26 cellular contexts compared by ENCODE assay signal in the genomic region with DNA sequence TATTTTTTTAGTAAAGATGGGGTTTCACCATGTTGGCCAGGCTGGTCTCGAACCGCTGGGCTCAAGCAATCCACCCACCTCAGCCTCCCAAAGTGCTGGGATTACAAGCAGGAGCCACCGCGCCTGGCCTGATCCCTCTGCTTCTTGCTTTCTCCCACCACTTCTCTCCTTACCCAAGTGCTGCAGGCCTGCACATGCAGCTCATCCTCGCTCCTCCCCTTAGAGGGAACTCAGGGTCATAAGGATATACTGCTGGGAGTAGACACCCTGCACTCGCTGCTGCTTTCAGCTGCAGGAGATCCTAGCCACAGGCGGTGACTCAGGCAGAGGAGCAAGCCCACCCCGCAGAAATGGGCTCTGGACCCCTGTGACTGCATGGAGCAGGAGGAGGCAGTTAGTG.
"Had no signal": no experiment of that assay in that cellular context is flagged by ENCODE, and none has a peak within 500 bp of the region (broad histone marks: within the 10 kb centered on the region; RNA-seq: fewer than 3 reads in every experiment).

No MANE protein-coding gene starts in this region.

- H3K27me3 Mint-ChIP-seq: dendritic cell treated with granulocyte-macrophage colony-stimulating factor and Interleukin-4, amounts not matched to agents 40 ng/mL and 50 ng/mL, for 4 days; memory B cell; natural killer cell treated with Interleukin-12 subunit alpha and Interleukin-12 subunit beta and Interleukin-15 and Interleukin-18, amount 100 ng/mL, for 72 hours; stimulated activated naive CD8-positive, alpha-beta T cell treated with anti-CD3 and anti-CD28 coated beads, Interleukin-15, amount 100 ng/mL, for 72 hours had no signal

- H3K27ac ChIP-seq: colonic mucosa, gastrocnemius medialis, hepatocyte, prostate gland, right atrium auricular region, thyroid gland, vagina had no signal

- H3K27me3 ChIP-seq: colonic mucosa, gastrocnemius medialis, hepatocyte, right atrium auricular region, thyroid gland, vagina had no signal

- H3K4me3 ChIP-seq: colonic mucosa, gastrocnemius medialis, hepatocyte, lung, prostate gland, right atrium auricular region, smooth muscle cell, thyroid gland, vagina had no signal

- H3K27ac Mint-ChIP-seq: dendritic cell treated with granulocyte-macrophage colony-stimulating factor and Interleukin-4, amounts not matched to agents 40 ng/mL and 50 ng/mL, for 4 days; memory B cell; stimulated activated naive CD8-positive, alpha-beta T cell treated with anti-CD3 and anti-CD28 coated beads, Interleukin-15, amount 100 ng/mL, for 72 hours had no signal

- H3K9me3 Mint-ChIP-seq: dendritic cell treated with granulocyte-macrophage colony-stimulating factor and Interleukin-4, amounts not matched to agents 40 ng/mL and 50 ng/mL, for 4 days; memory B cell; natural killer cell treated with Interleukin-12 subunit alpha and Interleukin-12 subunit beta and Interleukin-15 and Interleukin-18, amount 100 ng/mL, for 72 hours; stimulated activated naive CD8-positive, alpha-beta T cell treated with anti-CD3 and anti-CD28 coated beads, Interleukin-15, amount 100 ng/mL, for 72 hours had no signal

- H3K36me3 ChIP-seq: colonic mucosa, prostate gland had no signal

- H3K9me3 ChIP-seq: colonic mucosa, gastrocnemius medialis, prostate gland, right atrium auricular region, thyroid gland, vagina had no signal

- ATAC-seq: gastrocnemius medialis; left lobe of liver; natural killer cell treated with Interleukin-12 subunit alpha and Interleukin-12 subunit beta and Interleukin-15 and Interleukin-18, amount 100 ng/mL, for 72 hours; sciatic nerve had no signal

- DNase-seq: colonic mucosa; effector CD8-positive, alpha-beta T cell; erythroblast; gastrocnemius medialis; head of caudate nucleus; kidney; nucleus accumbens; stimulated activated CD4-positive, alpha-beta T cell treated with anti-CD3 and anti-CD28 coated beads, Interleukin-12 subunit alpha, Interleukin-12 subunit beta, amount 100 ng/mL, for 4 hours; stimulated activated CD4-positive, alpha-beta T cell treated with anti-CD3 and anti-CD28 coated beads, Interleukin-1b, Interleukin-23, amount 100 ng/mL, for 48 hours; stimulated activated CD4-positive, alpha-beta T cell treated with anti-CD3 and anti-CD28 coated beads, Interleukin-4, amount 100 ng/mL, for 1 hour; stimulated activated CD8-positive, alpha-beta memory T cell treated with anti-CD3 and anti-CD28 coated beads, Interleukin-4, amount 100 ng/mL, for 48 hours; stimulated activated naive CD4-positive, alpha-beta T cell; stimulated activated naive CD8-positive, alpha-beta T cell treated with anti-CD3 and anti-CD28 coated beads, Interleukin-15, amount 100 ng/mL, for 72 hours; thyroid gland; trophoblast cell had no signal

- H3K4me3 Mint-ChIP-seq: dendritic cell treated with granulocyte-macrophage colony-stimulating factor and Interleukin-4, amounts not matched to agents 40 ng/mL and 50 ng/mL, for 4 days; memory B cell; natural killer cell treated with Interleukin-12 subunit alpha and Interleukin-12 subunit beta and Interleukin-15 and Interleukin-18, amount 100 ng/mL, for 72 hours; stimulated activated naive CD8-positive, alpha-beta T cell treated with anti-CD3 and anti-CD28 coated beads, Interleukin-15, amount 100 ng/mL, for 72 hours had no signal
